ENCODE assay signal across 8 cellular contexts in genomic region chr2:230416061-230416721, GRCh38. TPM values are rescaled to one million over a fixed set of nuclear protein-coding genes. Genes with fewer than 3 reads are reported as not detected.
A peak's percentile ranks its signal among the peaks of the same experiment; 100 is the strongest.
DNase-seq lines count a peak whose midpoint lies in the region; ATAC-seq and TF ChIP-seq lines count a peak whose summit lies in the region.

Gene SP100 (plus strand): TSS chr2:230416201. CDS start chr2:230416297, 96 bp downstream.

- H3K4me3 Mint-ChIP-seq in activated naive CD8-positive, alpha-beta T cell: peak within 1 kb of the TSS; percentile 92

- H3K9me2 ChIP-seq in SU-DHL-6 (replicated peaks; ENCODE audit: insufficient read depth, low read length): no peaks in the 10 kb centered on the region

- H3K4me1 ChIP-seq in right atrium auricular region: peaks cover 0 to 51% of the 10 kb centered on the region in 2 donors

- H3K4me2 ChIP-seq in SU-DHL-6 (ENCODE audit: low read depth, low read length, poor library complexity, severe bottlenecking): peak within 1 kb of the TSS; percentile 99

- no peaks in the 10 kb centered on the region for H3K9me3 Mint-ChIP-seq in activated naive CD8-positive, alpha-beta T cell (ENCODE audit: low read depth)

- no peaks in the 10 kb centered on the region for H3K27me3 Mint-ChIP-seq in activated naive CD8-positive, alpha-beta T cell

- no peaks in the 10 kb centered on the region for H3K9me3 ChIP-seq in SU-DHL-6 (ENCODE audit: insufficient read depth, low read length)
- H3K9me3 ChIP-seq in right atrium auricular region: no peaks in the 10 kb centered on the region

- H3K27ac ChIP-seq in SU-DHL-6 (ENCODE audit: low read depth, low read length) (peak within 1 kb of the TSS; percentile 92), right atrium auricular region (peak within 1 kb of the TSS; percentile 90 to 91)

- H4K20me1 ChIP-seq in SU-DHL-6 (ENCODE audit: low read depth, low read length): no peaks in the 10 kb centered on the region

- peaks cover 6% of the 10 kb centered on the region for H3K36me3 Mint-ChIP-seq in activated naive CD8-positive, alpha-beta T cell

- H3K36me3 ChIP-seq in SU-DHL-6 (ENCODE audit: low read length): peaks cover 8% of the 10 kb centered on the region
- no peaks in the 10 kb centered on the region for H3K36me3 ChIP-seq in right atrium auricular region

- peaks cover 47% of the 10 kb centered on the region for H3K79me2 ChIP-seq in SU-DHL-6 (ENCODE audit: insufficient read depth, low read length)

- peaks cover 79% of the 10 kb centered on the region for H3K4me1 Mint-ChIP-seq in activated naive CD8-positive, alpha-beta T cell (ENCODE audit: low read depth)

- peak within 1 kb of the TSS; percentile 99 for H3K27ac Mint-ChIP-seq in activated naive CD8-positive, alpha-beta T cell

- peaks cover 32% of the 10 kb centered on the region for H3F3A ChIP-seq in SU-DHL-6 (ENCODE audit: insufficient read depth)

- peak within 1 kb of the TSS; percentile 58 for H3K4me3 ChIP-seq in AG09309 (ENCODE audit: control insufficient read depth, low read depth, low read length)
- H3K4me3 ChIP-seq in SU-DHL-6 (ENCODE audit: insufficient read depth, low read length, poor library complexity, severe bottlenecking): peak within 1 kb of the TSS; percentile 77
- peak within 1 kb of the TSS; percentile 50 to 58 for H3K4me3 ChIP-seq in right atrium auricular region

- peak within 1 kb of the TSS; percentile 52 for H3K9ac ChIP-seq in SU-DHL-6 (ENCODE audit: low read length)

- no peaks in the 10 kb centered on the region for H3K27me3 ChIP-seq in SU-DHL-6 (ENCODE audit: low read length)
- no peaks in the 10 kb centered on the region for H3K27me3 ChIP-seq in right atrium auricular region

- peak; percentile 87 for ATAC-seq in HG03378 (IDR thresholded peaks at IDR 0.05; ENCODE audit: unreplicated experiment)

- peak within 1 kb of the TSS; percentile 8 for H2AFZ ChIP-seq in SU-DHL-6 (ENCODE audit: low read depth, low read length, severe bottlenecking)

- DNase-seq in AG09309 (ENCODE audit: low read depth) (peak; percentile 52), right atrium auricular region (ENCODE audit: low spot score) (peak; percentile 87), NCI-H187 treated with DMSO at 0.1 percent for 48 hours (lab: John Stamatoyannopoulos, UW) (no peak)
- peak; percentile 42 to 69 for DNase-seq in stimulated activated CD4-positive, alpha-beta T cell treated with anti-CD3 and anti-CD28 coated beads, Interleukin-12 subunit alpha, Interleukin-12 subunit beta, amount 100 ng/mL, for 24 hours (ENCODE audit: low read depth in 2 of 2)

- TF ChIP-seq CTCF in AG09309 (IDR thresholded peaks at IDR 0.05; ENCODE audit: control insufficient read depth, insufficient read depth, low read depth, low read length, missing control alignments): no peak
- no peak for TF ChIP-seq CTCF in SU-DHL-6 (IDR thresholded peaks at IDR 0.05; ENCODE audit: insufficient read depth, low read length, poor library complexity, severe bottlenecking)
- no peak for TF ChIP-seq CTCF in right atrium auricular region (IDR thresholded peaks at IDR 0.05)

- TF ChIP-seq POLR2A in GM19099 (IDR thresholded peaks at IDR 0.05; ENCODE audit: extremely low read depth, insufficient read length, low read depth): peak; percentile 94

RNA-seq across cellular contexts. Expression of gene SP100, which starts in this region (rescaled TPM):
- total RNA-seq in right atrium auricular region: 10 to 100 TPM; 66.5 to 80.1 TPM
